In genomic region chr21:43727571-43728466, GRCh38 we compare ENCODE assay signal across 1 cellular context.
A peak's percentile ranks its signal among the peaks of the same experiment; 100 is the strongest.
TF ChIP-seq lines count a peak whose summit lies in the region.

No MANE protein-coding gene starts in this region.

TF ChIP-seq in K562, 482 proteins besides CTCF, POLR2A, EP300 and RAD21 (continued from another document and continues in another):
- TF ChIP-seq FOSL1 (tag; conservative IDR thresholded peaks at IDR 0.05) (no peak), ZNF699 (CRISPR knock-in tag; IDR thresholded peaks at IDR 0.05; ENCODE audit: insufficient replicate concordance) (no peak), CBX3 (IDR thresholded peaks at IDR 0.05; ENCODE audit: borderline replicate concordance in 1 of 2, low read length in 2 of 2) (no peak), PBX2 (CRISPR knock-in tag; IDR thresholded peaks at IDR 0.05; ENCODE audit: low read depth) (no peak), PBX2 (tag; conservative IDR thresholded peaks at IDR 0.05; ENCODE audit: low read depth) (no peak), NUFIP1 (IDR thresholded peaks at IDR 0.05; ENCODE audit: partially characterized antibody) (no peak), KAT7 (CRISPR knock-in tag; IDR thresholded peaks at IDR 0.05; ENCODE audit: borderline replicate concordance) (peak; percentile 91; the same call in 1 of the 2 replicates), KAT8 (IDR thresholded peaks at IDR 0.05; ENCODE audit: low read depth) (no peak), ZBTB12 (CRISPR knock-in tag; IDR thresholded peaks at IDR 0.05) (no peak), ZSCAN32 (CRISPR knock-in tag; IDR thresholded peaks at IDR 0.05) (0 out of 2 replicates have a peak, but pooled peaks have one; percentile 27), HMGN3 (IDR thresholded peaks at IDR 0.05; ENCODE audit: borderline replicate concordance, extremely low read depth, insufficient read length, low read depth, low read length) (no peak), XRCC4 (IDR thresholded peaks at IDR 0.05; ENCODE audit: extremely low read depth, insufficient read depth, insufficient read length) (no peak), SAFB (IDR thresholded peaks at IDR 0.05; ENCODE audit: borderline replicate concordance, low read depth, low read length) (no peak), RBM14 (IDR thresholded peaks at IDR 0.05; ENCODE audit: borderline replicate concordance, insufficient read depth, low read depth, low read length) (no peak), POLR2B (IDR thresholded peaks at IDR 0.05; ENCODE audit: low read depth, partially characterized antibody) (no peak), SETDB1 (IDR thresholded peaks at IDR 0.05; ENCODE audit: low read length) (no peak), YBX1 (IDR thresholded peaks at IDR 0.05) (no peak), PTRF (tag; IDR thresholded peaks at IDR 0.05) (no peak), E2F1 (CRISPR knock-in tag; IDR thresholded peaks at IDR 0.05) (no peak), MAFG (tag; conservative IDR thresholded peaks at IDR 0.05) (no peak), RBM39 (optimal IDR thresholded peaks at IDR 0.05; ENCODE audit: low read depth, low read length) (no peak), TFAP4 (CRISPR knock-in tag; IDR thresholded peaks at IDR 0.05; ENCODE audit: borderline replicate concordance) (no peak), CREB3L1 (IDR thresholded peaks at IDR 0.05; ENCODE audit: borderline replicate concordance, low read depth) (no peak), C11orf30 (IDR thresholded peaks at IDR 0.05; ENCODE audit: low read depth) (no peak), NR2C2 (CRISPR knock-in tag; IDR thresholded peaks at IDR 0.05) (no peak), NR2C2 (tag; IDR thresholded peaks at IDR 0.05) (no peak), ZNF143 (CRISPR knock-in tag; IDR thresholded peaks at IDR 0.05) (0 out of 2 replicates have a peak, but pooled peaks have one; percentile 29), NKRF (IDR thresholded peaks at IDR 0.05; ENCODE audit: borderline replicate concordance) (no peak), HBP1 (CRISPR knock-in tag; IDR thresholded peaks at IDR 0.05) (0 out of 2 replicates have a peak, but pooled peaks have one; percentile 5), BRD9 (IDR thresholded peaks at IDR 0.05; ENCODE audit: low read depth, partially characterized antibody) (no peak), ZNF212 (CRISPR knock-in tag; IDR thresholded peaks at IDR 0.05) (no peak), NCOA6 (IDR thresholded peaks at IDR 0.05) (no peak), HDGF (IDR thresholded peaks at IDR 0.05) (no peak), FOXP1 (CRISPR knock-in tag; IDR thresholded peaks at IDR 0.05) (0 out of 2 replicates have a peak, but pooled peaks have one; percentile 42), MLX (CRISPR knock-in tag; conservative IDR thresholded peaks at IDR 0.05) (no peak), CREB3 (tag; conservative IDR thresholded peaks at IDR 0.05; ENCODE audit: low read depth) (no peak), HMBOX1 (IDR thresholded peaks at IDR 0.05) (no peak), NEUROD1 (IDR thresholded peaks at IDR 0.05; ENCODE audit: borderline replicate concordance, low read depth, low read length, partially characterized antibody) (no peak), BMI1 (IDR thresholded peaks at IDR 0.05; ENCODE audit: low read length) (no peak), ZNF830 (CRISPR knock-in tag; IDR thresholded peaks at IDR 0.05) (no peak), SMAD4 (CRISPR knock-in tag; conservative IDR thresholded peaks at IDR 0.05) (no peak), DPF2 (IDR thresholded peaks at IDR 0.05) (no peak), OTX1 (CRISPR knock-in tag; IDR thresholded peaks at IDR 0.05) (no peak), ZFP91 (CRISPR knock-in tag; IDR thresholded peaks at IDR 0.05) (no peak), CCAR2 (IDR thresholded peaks at IDR 0.05; ENCODE audit: low read depth, low read length) (no peak), PKNOX1 (IDR thresholded peaks at IDR 0.05) (no peak), THAP7 (CRISPR knock-in tag; IDR thresholded peaks at IDR 0.05) (no peak)
